Comparison of ENCODE assay signal across 14 cellular contexts in genomic region chr2:60872510-60872928, GRCh38. TPM values are rescaled to one million over a fixed set of nuclear protein-coding genes. Genes with fewer than 3 reads are reported as not detected.
DNase-seq lines count a peak whose midpoint lies in the region; ATAC-seq and TF ChIP-seq lines count a peak whose summit lies in the region.
"Had no signal": no experiment of that assay in that cellular context is flagged by ENCODE, and none has a peak within 500 bp of the region (broad histone marks: within the 10 kb centered on the region; RNA-seq: fewer than 3 reads in every experiment).

No MANE protein-coding gene starts in this region.

- H3K27ac Mint-ChIP-seq in activated T-helper 17 cell treated with anti-CD3 and anti-CD28 coated beads, Interleukin-2, amount 50 U/mL, for 72 hours, result peak overlapping the region; percentile 75
- no peak overlapping the region for H3K27ac Mint-ChIP-seq in MCF 10A (ENCODE audit: low read depth, unreplicated experiment)
- H3K27ac Mint-ChIP-seq: brain had no signal

- POLR2A ChIA-PET in MCF 10A (lab: Yijun Ruan, JAX), result no interaction called here

- ATAC-seq in GM18502 (IDR thresholded peaks at IDR 0.05; ENCODE audit: poor library complexity, unreplicated experiment) (peak; percentile 43), GM21360 (IDR thresholded peaks at IDR 0.05; ENCODE audit: unreplicated experiment) (peak; percentile 43), HG03135 (IDR thresholded peaks at IDR 0.05; ENCODE audit: unreplicated experiment) (peak; percentile 46), SK-N-SH treated with all-trans-retinoic acid at 6 μM for 48 hours (no peak), HG03196 (IDR thresholded peaks at IDR 0.05; ENCODE audit: unreplicated experiment) (no peak)
- peak; percentile 96 for ATAC-seq in activated T-helper 17 cell treated with anti-CD3 and anti-CD28 coated beads, Interleukin-2, amount 50 U/mL, for 72 hours (replicated peaks)
- ATAC-seq: naive thymus-derived CD4-positive, alpha-beta T cell had no signal

- CTCF ChIA-PET in MCF 10A (lab: Yijun Ruan, JAX), result no interaction called here

- H3K4me1 Mint-ChIP-seq in activated T-helper 17 cell treated with anti-CD3 and anti-CD28 coated beads, Interleukin-2, amount 50 U/mL, for 72 hours, result peaks cover 22% of the 10 kb centered on the region
- no peaks in the 10 kb centered on the region for H3K4me1 Mint-ChIP-seq in MCF 10A (ENCODE audit: insufficient read depth, unreplicated experiment)
- H3K4me1 Mint-ChIP-seq: brain had no signal

- intact Hi-C loops in MCF 10A (cut with micrococcal nuclease), result no loop called here

- BruUV-seq in MCF 10A (replicated peaks; lab: Mats Ljungman, UMichigan), result no TSS peak

- H3K4me3 Mint-ChIP-seq in activated T-helper 17 cell treated with anti-CD3 and anti-CD28 coated beads, Interleukin-2, amount 50 U/mL, for 72 hours, result peak overlapping the region; percentile 56
- H3K4me3 Mint-ChIP-seq in MCF 10A (ENCODE audit: unreplicated experiment), result no peak overlapping the region
- H3K4me3 Mint-ChIP-seq: brain; naive thymus-derived CD4-positive, alpha-beta T cell had no signal

- no peaks in the 10 kb centered on the region for H3K27me3 Mint-ChIP-seq in activated T-helper 17 cell treated with anti-CD3 and anti-CD28 coated beads, Interleukin-2, amount 50 U/mL, for 72 hours
- no peaks in the 10 kb centered on the region for H3K27me3 Mint-ChIP-seq in MCF 10A (ENCODE audit: insufficient read depth, unreplicated experiment)
- H3K27me3 Mint-ChIP-seq: brain; naive thymus-derived CD4-positive, alpha-beta T cell had no signal

- TF ChIP-seq CTCF in MCF 10A (IDR thresholded peaks at IDR 0.05; ENCODE audit: unreplicated experiment), result no peak

- no peaks in the 10 kb centered on the region for H3K36me3 Mint-ChIP-seq in activated T-helper 17 cell treated with anti-CD3 and anti-CD28 coated beads, Interleukin-2, amount 50 U/mL, for 72 hours (ENCODE audit: low read depth)
- H3K36me3 Mint-ChIP-seq in MCF 10A (ENCODE audit: insufficient read depth, unreplicated experiment), result no peaks in the 10 kb centered on the region
- H3K36me3 Mint-ChIP-seq: brain had no signal

- peaks cover 5% of the 10 kb centered on the region for H3K9me3 Mint-ChIP-seq in activated T-helper 17 cell treated with anti-CD3 and anti-CD28 coated beads, Interleukin-2, amount 50 U/mL, for 72 hours
- H3K9me3 Mint-ChIP-seq in MCF 10A (ENCODE audit: unreplicated experiment), result no peaks in the 10 kb centered on the region

- no peak for DNase-seq in GF-D8 (lab: John Stamatoyannopoulos, UW)
- DNase-seq in MCF 10A (ENCODE audit: unreplicated experiment), result no peak
- DNase-seq: activated CD8-positive, alpha-beta memory T cell treated with anti-CD3 and anti-CD28 coated beads for 24 hours; naive thymus-derived CD4-positive, alpha-beta T cell; stimulated activated CD4-positive, alpha-beta T cell treated with anti-CD3 and anti-CD28 coated beads, Interleukin-12 subunit alpha, Interleukin-12 subunit beta, amount 100 ng/mL, for 4 hours; stomach; SW 1271 had no signal

TF ChIP-seq in SK-N-SH treated with all-trans-retinoic acid at 6 μM for 48 hours, 23 proteins besides CTCF, POLR2A, EP300 and RAD21:
- TF ChIP-seq PPARA (CRISPR knock-in tag; IDR thresholded peaks at IDR 0.05; ENCODE audit: borderline replicate concordance) (no peak), CSDC2 (CRISPR knock-in tag; IDR thresholded peaks at IDR 0.05) (no peak), BACH2 (CRISPR knock-in tag; IDR thresholded peaks at IDR 0.05; ENCODE audit: borderline replicate concordance) (no peak)

RNA-seq across cellular contexts. Expression of gene REL, which starts 8.9 kb away (rescaled TPM):
- 10 to 100 TPM; 13.9 to 60.1 TPM for total RNA-seq in activated T-helper 17 cell treated with anti-CD3 and anti-CD28 coated beads, Interleukin-2, amount 50 U/mL, for 72 hours
- 11.3 and 12.6 TPM in 2 replicates for total RNA-seq in MCF 10A (2022)

Comparison
In these comparisons a context has a peak if more than half of its experiments do, and no peak if none do; other contexts are left out.
1. ATAC-seq: peak in GM18502 (single experiment), GM21360 (single experiment), HG03135 (single experiment) and activated T-helper 17 cell treated with anti-CD3 and anti-CD28 coated beads, Interleukin-2, amount 50 U/mL, for 72 hours (single experiment); none in SK-N-SH treated with all-trans-retinoic acid at 6 μM for 48 hours (single experiment) and HG03196 (single experiment).